1 cellular context compared by ENCODE assay signal in the genomic region with DNA sequence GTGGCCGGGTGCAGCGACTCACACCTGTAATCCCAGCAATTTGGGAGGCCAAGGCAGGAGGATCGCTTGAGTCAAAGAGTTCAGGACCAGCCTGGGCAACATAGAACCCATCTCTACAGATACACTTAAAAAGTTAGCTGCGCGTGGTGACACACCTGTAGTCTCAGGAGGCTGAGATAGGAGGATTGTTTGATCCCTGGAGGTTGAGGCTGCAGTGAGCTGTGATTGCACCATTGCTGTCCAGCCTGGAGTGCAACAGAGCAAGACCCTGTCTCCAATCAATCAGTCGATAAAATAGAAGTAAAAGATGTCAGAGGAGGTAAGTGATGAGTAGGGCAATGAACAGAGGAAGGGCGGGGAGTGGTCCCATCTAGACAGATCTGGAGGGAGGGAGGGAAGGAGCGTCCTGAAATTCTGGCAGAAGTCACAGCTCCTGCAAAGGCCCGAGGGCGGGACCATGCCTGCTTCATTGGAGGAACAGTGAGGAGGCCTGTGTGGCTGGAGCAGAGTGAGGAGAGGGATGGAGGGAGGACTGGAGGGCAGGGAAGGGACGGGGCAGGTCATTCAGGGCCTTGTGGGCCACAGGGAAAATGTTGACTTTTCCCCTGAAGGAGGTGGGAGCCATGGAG.
TF ChIP-seq lines count a peak whose summit lies in the region.

No MANE protein-coding gene starts in this region.

TF ChIP-seq in H1, 55 proteins besides CTCF, POLR2A, EP300 and RAD21:
- TF ChIP-seq CTBP2 (IDR thresholded peaks at IDR 0.05; ENCODE audit: borderline replicate concordance, insufficient read depth, insufficient read length, low read length): no peak
- TF ChIP-seq TAF7 (optimal IDR thresholded peaks at IDR 0.05; ENCODE audit: borderline replicate concordance, low read depth, low read length): no peak
